In genomic region chr9:122904466-122904822, GRCh38 we compare ENCODE assay signal across 8 cellular contexts. TPM values are rescaled to one million over a fixed set of nuclear protein-coding genes. Genes with fewer than 3 reads are reported as not detected.
A peak's percentile ranks its signal among the peaks of the same experiment; 100 is the strongest.
DNase-seq lines count a peak whose midpoint lies in the region; ATAC-seq, FAIRE-seq and TF ChIP-seq lines count a peak whose summit lies in the region.

No MANE protein-coding gene starts in this region.

- H3K4me3 ChIP-seq in AG04449 (ENCODE audit: low read depth, low read length): peak overlapping the region; percentile 78
- H3K4me3 ChIP-seq in adipocyte (ENCODE audit: low read length): peak overlapping the region; percentile 99

- peak; percentile 31 for ATAC-seq in HG02885 (IDR thresholded peaks at IDR 0.05; ENCODE audit: poor library complexity, unreplicated experiment)

- DNase-seq in AG04449 (ENCODE audit: low read depth, low spot score) (no peak), GM12892 (ENCODE audit: insufficient read length) (peak; percentile 14), NCI-H510A (lab: John Stamatoyannopoulos, UW) (peak; percentile 8), adipocyte (ENCODE audit: low read depth) (peak; percentile 65), hepatic stellate cell (ENCODE audit: low spot score) (peak; percentile 40), retina (peak; percentile 90), posterior vena cava (ENCODE audit: low spot score) (no peak)

- peak; percentile 53 for FAIRE-seq in GM12892 (lab: Jason Lieb, UNC)

- peak overlapping the region; percentile 99 for H3K9ac ChIP-seq in adipocyte (ENCODE audit: low read length)

- POLR2A ChIA-PET in AG04449 (lab: Yijun Ruan, JAX): interaction anchor here (0.6 to 1.5 kb wide), 6 partner anchors 9 to 151 kb away, joined by 3 to 9 read pairs (median 4); partner anchors contain the start of genes ZBTB26 and ZBTB6

- no peak for TF ChIP-seq CTCF in AG04449 (IDR thresholded peaks at IDR 0.05; ENCODE audit: insufficient read depth, low read length, missing control alignments)

- CTCF ChIA-PET in AG04449 (lab: Yijun Ruan, JAX): interaction anchor here (1.1 to 1.7 kb wide), 3 partner anchors 8 to 446 kb away, joined by 4 to 7 read pairs (median 5); partner anchors contain the start of gene ZBTB6

- H3K27me3 ChIP-seq in adipocyte (replicated peaks; ENCODE audit: control insufficient read depth, insufficient read depth, low read length): no peaks in the 10 kb centered on the region

- peaks cover 35% of the 10 kb centered on the region for H3K4me1 ChIP-seq in adipocyte (ENCODE audit: control insufficient read depth, insufficient read depth, low read length)

- H3K9me3 ChIP-seq in adipocyte (ENCODE audit: control insufficient read depth, low read length): no peaks in the 10 kb centered on the region

- peaks cover 9% of the 10 kb centered on the region for H3K36me3 ChIP-seq in adipocyte (ENCODE audit: control insufficient read depth, insufficient read depth, low read length, severe bottlenecking)

- no peak for TF ChIP-seq POLR2A in GM12892 (IDR thresholded peaks at IDR 0.05; ENCODE audit: low read depth, low read length)

- intact Hi-C loops in posterior vena cava (cut with DNase I): no loop called here

RNA-seq across cellular contexts. Expression of gene RC3H2, which starts 0.7 kb away (rescaled TPM):
- 11.6 TPM for polyA plus RNA-seq in GM12892 (2012; ENCODE audit: missing spikeins)
- 10 to 100 TPM; 35.1 to 46.8 TPM for total RNA-seq in posterior vena cava

RNA-seq across cellular contexts. Expression of gene ZBTB6, which starts 8.7 kb away (rescaled TPM):
- polyA plus RNA-seq in GM12892 (2012; ENCODE audit: missing spikeins): 5.7 TPM
- total RNA-seq in posterior vena cava: 1 to 10 TPM; 7.7 to 9.0 TPM

RNA-seq across cellular contexts. Expression of gene ZBTB26, which starts 26.9 kb away (rescaled TPM):
- 7.3 TPM for polyA plus RNA-seq in GM12892 (2012; ENCODE audit: missing spikeins)
- total RNA-seq in posterior vena cava: 1 to 10 TPM; 5.4 to 5.8 TPM

RNA-seq across cellular contexts. Expression of gene RABGAP1, which starts 36.4 kb away (rescaled TPM):
- polyA plus RNA-seq in GM12892 (2012; ENCODE audit: missing spikeins): 13.2 TPM
- 10 to 100 TPM; 64.1 to 75.4 TPM for total RNA-seq in posterior vena cava

Comparison
In these comparisons a context has a peak if more than half of its experiments do, and no peak if none do; other contexts are left out.
1. DNase-seq: peak in GM12892 (single experiment), NCI-H510A (single experiment), adipocyte (single experiment), hepatic stellate cell (single experiment) and retina (single experiment); none in AG04449 (single experiment) and posterior vena cava (single experiment).